34 cellular contexts compared by ENCODE assay signal in genomic region chr15:53260647-53261046, GRCh38.
"Had no signal": no experiment of that assay in that cellular context is flagged by ENCODE, and none has a peak within 500 bp of the region (broad histone marks: within the 10 kb centered on the region; RNA-seq: fewer than 3 reads in every experiment).

No MANE protein-coding gene starts in this region.

- FAIRE-seq: astrocyte, bronchial epithelial cell had no signal

- H3K4me1 ChIP-seq: adrenal gland, ascending aorta, body of pancreas, breast epithelium had no signal

- H3K27ac ChIP-seq: adrenal gland, ascending aorta, body of pancreas, brain microvascular endothelial cell, breast epithelium, cardiac muscle cell had no signal

- DNase-seq: activated effector memory CD4-positive, alpha-beta T cell treated with anti-CD3 and anti-CD28 coated beads, Interleukin-2, amount 50 U/mL, for 16 hours; activated effector memory CD4-positive, alpha-beta T cell treated with Interleukin-2 at 50 U/mL for 16 hours; activated gamma-delta T cell; activated gamma-delta T cell treated with Interleukin-2 at 50 U/mL for 16 hours; activated naive CD4-positive, alpha-beta T cell; activated naive CD4-positive, alpha-beta T cell treated with anti-CD3 and anti-CD28 coated beads for 36 hours; activated naive CD4-positive, alpha-beta T cell treated with anti-CD3 and anti-CD28 coated beads, Interleukin-2, amount 10 ng/mL, durations not matched to agents 7 days and 5 days; activated naive CD4-positive, alpha-beta T cell treated with anti-CD3 and anti-CD28 coated beads, Interleukin-2, amount 50 U/mL, for 16 hours; activated naive CD4-positive, alpha-beta T cell treated with Interleukin-2 at 50 U/mL for 16 hours; activated naive CD8-positive, alpha-beta T cell treated with anti-CD3 and anti-CD28 coated beads for 36 hours; activated naive CD8-positive, alpha-beta T cell treated with anti-CD3 and anti-CD28 coated beads, Interleukin-2, amount 10 ng/mL, durations not matched to agents 7 days and 5 days; activated naive CD8-positive, alpha-beta T cell treated with anti-CD3 and anti-CD28 coated beads, Interleukin-2, amount 50 U/mL, for 24 hours; activated T-cell treated with anti-CD3 and anti-CD28 coated beads, Interleukin-2, amount 50 U/mL, for 1 hour; activated T-cell treated with anti-CD3 and anti-CD28 coated beads, Interleukin-2, amount 50 U/mL, for 24 hours; activated T-cell treated with anti-CD3 and anti-CD28 coated beads, Interleukin-2, amount 50 U/mL, for 4 hours; activated T-cell treated with anti-CD3 and anti-CD28 coated beads, Interleukin-2, amount 50 U/mL, for 48 hours; activated T-cell treated with anti-CD3 and anti-CD28 coated beads, Interleukin-2, amount 50 U/mL, for 72 hours; adrenal gland; amniotic stem cell; amygdala; anterior cingulate cortex; aorta; body of pancreas; brain microvascular endothelial cell; caudate nucleus; central memory CD4-positive, alpha-beta T cell; cerebellar nuclear complex had no signal

- H3K9me3 ChIP-seq: adrenal gland, ascending aorta, body of pancreas, breast epithelium had no signal

- H3K36me3 ChIP-seq: adrenal gland, ascending aorta, brain microvascular endothelial cell, breast epithelium, cardiac muscle cell had no signal

- H3K27me3 ChIP-seq: adrenal gland, ascending aorta, body of pancreas, brain microvascular endothelial cell, breast epithelium, cardiac muscle cell had no signal

- ATAC-seq: activated naive CD4-positive, alpha-beta T cell treated with anti-CD3 and anti-CD28 coated beads, Interleukin-2, amount 50 U/mL, for 72 hours; activated naive CD8-positive, alpha-beta T cell treated with anti-CD3 and anti-CD28 coated beads, Interleukin-2, amount 50 U/mL, for 24 hours; activated T-cell treated with anti-CD3 and anti-CD28 coated beads, Interleukin-2, amount 50 U/mL, for 4 hours; activated T-cell treated with anti-CD3 and anti-CD28 coated beads, Interleukin-2, amount 50 U/mL, for 72 hours; activated T-helper 17 cell treated with anti-CD3 and anti-CD28 coated beads, Interleukin-2, amount 50 U/mL, for 72 hours; body of pancreas had no signal

- H3K4me3 ChIP-seq: adrenal gland, ascending aorta, body of pancreas, breast epithelium, cardiac muscle cell had no signal
